In the genomic region with DNA sequence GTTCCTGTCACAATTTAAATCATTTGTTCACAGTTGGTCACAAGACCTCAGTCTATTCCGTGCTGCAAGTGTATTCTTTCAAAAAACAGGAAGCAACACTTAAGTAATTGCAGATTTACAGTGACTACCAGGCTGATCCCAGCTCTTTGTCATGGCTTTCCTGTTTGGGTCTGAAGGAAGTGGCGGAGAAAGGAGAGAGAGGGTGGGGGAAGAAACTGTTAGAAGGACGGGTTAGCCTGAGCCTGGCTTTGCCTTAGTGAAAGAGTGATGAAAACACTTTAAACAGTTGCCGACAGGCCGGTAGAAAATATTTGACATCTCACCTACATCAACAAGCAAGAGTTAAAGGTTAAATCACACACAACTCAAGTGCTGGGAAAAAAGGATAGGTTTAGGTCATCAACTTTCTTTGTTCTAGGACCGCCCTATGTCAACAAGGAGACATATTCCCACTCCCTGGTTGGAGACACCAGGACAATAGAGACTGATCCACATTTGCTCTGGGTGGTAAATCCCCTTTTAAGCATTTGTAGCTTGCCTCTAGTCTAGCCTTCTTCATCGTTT, we compare ENCODE assay signal across 9 cellular contexts.
DNase-seq lines count a peak whose midpoint lies in the region; ATAC-seq and TF ChIP-seq lines count a peak whose summit lies in the region.
"Had no signal": no experiment of that assay in that cellular context is flagged by ENCODE, and none has a peak within 500 bp of the region (broad histone marks: within the 10 kb centered on the region; RNA-seq: fewer than 3 reads in every experiment).

No MANE protein-coding gene starts in this region.

- H3K36me3 Mint-ChIP-seq in osteocyte (ENCODE audit: unreplicated experiment): no peaks in the 10 kb centered on the region

- H3K4me1 Mint-ChIP-seq in osteocyte (ENCODE audit: unreplicated experiment): peaks cover 41% of the 10 kb centered on the region
- H3K4me1 Mint-ChIP-seq in stimulated activated naive CD8-positive, alpha-beta T cell treated with anti-CD3 and anti-CD28 coated beads, Interleukin-15, amount 100 ng/mL, for 72 hours: no peaks in the 10 kb centered on the region

- H3K27ac Mint-ChIP-seq in osteocyte (ENCODE audit: unreplicated experiment): peak overlapping the region; percentile 90
- H3K27ac Mint-ChIP-seq in stimulated activated naive CD8-positive, alpha-beta T cell treated with anti-CD3 and anti-CD28 coated beads, Interleukin-15, amount 100 ng/mL, for 72 hours: no peak overlapping the region

- H3K27me3 ChIP-seq in left ventricle myocardium inferior (ENCODE audit: low read depth): no peaks in the 10 kb centered on the region

- no peaks in the 10 kb centered on the region for H3K36me3 ChIP-seq in left ventricle myocardium inferior

- no peaks in the 10 kb centered on the region for H3K27me3 Mint-ChIP-seq in osteocyte (ENCODE audit: unreplicated experiment)
- peaks cover 1% of the 10 kb centered on the region for H3K27me3 Mint-ChIP-seq in stimulated activated naive CD8-positive, alpha-beta T cell treated with anti-CD3 and anti-CD28 coated beads, Interleukin-15, amount 100 ng/mL, for 72 hours

- H3K9me3 Mint-ChIP-seq in osteocyte (ENCODE audit: unreplicated experiment): peaks cover under 1% of the 10 kb centered on the region
- no peaks in the 10 kb centered on the region for H3K9me3 Mint-ChIP-seq in stimulated activated naive CD8-positive, alpha-beta T cell treated with anti-CD3 and anti-CD28 coated beads, Interleukin-15, amount 100 ng/mL, for 72 hours

- DNase-seq in ELF-1 (ENCODE audit: low read depth, low spot score): peak; percentile 4
- DNase-seq in OCI-M1 (lab: John Stamatoyannopoulos, UW): peak; percentile 25
- no peak for DNase-seq in left ventricle myocardium inferior
- no peak for DNase-seq in osteocyte (ENCODE audit: extremely low spot score, unreplicated experiment)
- no peak for DNase-seq in stimulated activated naive CD8-positive, alpha-beta T cell treated with anti-CD3 and anti-CD28 coated beads, Interleukin-15, amount 100 ng/mL, for 72 hours
- no peak for DNase-seq in SHP77 treated with DMSO at 0.1 percent for 48 hours (lab: John Stamatoyannopoulos, UW)
- no peak for DNase-seq in ureter (ENCODE audit: low spot score)
- no peak for DNase-seq in occipital lobe (lab: John Stamatoyannopoulos, UW)
- DNase-seq: NCI-H1694 had no signal

- no peak overlapping the region for H3K4me3 ChIP-seq in left ventricle myocardium inferior

- intact Hi-C loops in left ventricle myocardium inferior (cut with micrococcal nuclease): no loop called here

- H3K9me3 ChIP-seq in left ventricle myocardium inferior (replicated peaks): no peaks in the 10 kb centered on the region

- H3K4me3 Mint-ChIP-seq in osteocyte (ENCODE audit: unreplicated experiment): no peak overlapping the region
- no peak overlapping the region for H3K4me3 Mint-ChIP-seq in stimulated activated naive CD8-positive, alpha-beta T cell treated with anti-CD3 and anti-CD28 coated beads, Interleukin-15, amount 100 ng/mL, for 72 hours

- peaks cover 18% of the 10 kb centered on the region for H3K4me1 ChIP-seq in left ventricle myocardium inferior

- TF ChIP-seq CTCF in left ventricle myocardium inferior (IDR thresholded peaks at IDR 0.05; ENCODE audit: borderline replicate concordance): no peak
- no peak for TF ChIP-seq CTCF in osteocyte (IDR thresholded peaks at IDR 0.05)

- peak overlapping the region; percentile 80 for H3K27ac ChIP-seq in left ventricle myocardium inferior (replicated peaks)

- ATAC-seq in stimulated activated naive CD8-positive, alpha-beta T cell treated with anti-CD3 and anti-CD28 coated beads, Interleukin-15, amount 100 ng/mL, for 72 hours: no peak

Comparison
In these comparisons a context has a peak if more than half of its experiments do, and no peak if none do; other contexts are left out.
1. DNase-seq: peak in ELF-1 (single experiment) and OCI-M1 (single experiment); none in left ventricle myocardium inferior (single experiment), osteocyte (single experiment), stimulated activated naive CD8-positive, alpha-beta T cell treated with anti-CD3 and anti-CD28 coated beads, Interleukin-15, amount 100 ng/mL, for 72 hours (0 of 2), SHP77 treated with DMSO at 0.1 percent for 48 hours (single experiment), ureter (single experiment) and occipital lobe (single experiment).